Comparison of ENCODE assay signal across 2 cellular contexts in the genomic region with DNA sequence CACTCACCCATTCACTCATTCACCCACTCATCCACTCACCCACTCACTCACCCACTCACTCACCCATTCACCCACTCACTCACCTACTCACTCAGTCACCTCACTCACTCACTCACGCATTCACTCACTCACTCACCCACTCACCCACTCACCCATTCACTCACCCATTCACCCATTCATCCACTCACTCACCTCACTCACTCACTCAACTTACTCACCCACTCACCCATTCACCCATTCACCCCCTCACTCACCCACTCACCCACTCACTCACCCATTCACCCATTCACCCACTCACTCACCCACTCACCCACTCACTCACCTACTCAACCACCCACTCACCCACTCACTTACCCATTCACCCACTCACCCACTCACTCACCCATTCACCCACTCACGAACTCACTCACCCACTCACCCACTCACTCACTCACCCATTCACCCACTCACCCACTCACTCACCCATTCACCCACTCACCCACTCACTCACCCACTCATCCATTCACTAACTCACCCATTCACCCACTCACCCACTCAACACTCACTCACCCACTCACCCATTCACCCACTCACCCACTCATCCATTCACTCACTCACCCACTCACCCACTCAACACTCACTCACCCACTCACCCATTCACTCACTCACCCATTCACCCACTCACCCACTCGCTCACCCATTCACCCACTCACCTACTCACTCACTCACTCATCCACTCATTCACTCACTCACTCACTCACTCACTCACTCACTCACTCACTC.
A peak's percentile ranks its signal among the peaks of the same experiment; 100 is the strongest.
TF ChIP-seq lines count a peak whose summit lies in the region.

No MANE protein-coding gene starts in this region.

TF ChIP-seq in HEK293T, 16 proteins besides CTCF, POLR2A, EP300 and RAD21:
- TF ChIP-seq TARDBP (IDR thresholded peaks at IDR 0.05) (peak; percentile 89), FOXM1 (IDR thresholded peaks at IDR 0.05; ENCODE audit: borderline replicate concordance) (no peak)
TF ChIP-seq in HEK293T: peak in this region for 1.

TF ChIP-seq in H1, 55 proteins besides CTCF, POLR2A, EP300 and RAD21:
- TF ChIP-seq POU5F1 (IDR thresholded peaks at IDR 0.05; ENCODE audit: low read depth, low read length) (no peak), ASH2L (IDR thresholded peaks at IDR 0.05; ENCODE audit: low read length) (peak; percentile 91), GTF2F1 (IDR thresholded peaks at IDR 0.05; ENCODE audit: borderline replicate concordance, low read depth, low read length) (no peak)
- TF ChIP-seq, protein P1, sequence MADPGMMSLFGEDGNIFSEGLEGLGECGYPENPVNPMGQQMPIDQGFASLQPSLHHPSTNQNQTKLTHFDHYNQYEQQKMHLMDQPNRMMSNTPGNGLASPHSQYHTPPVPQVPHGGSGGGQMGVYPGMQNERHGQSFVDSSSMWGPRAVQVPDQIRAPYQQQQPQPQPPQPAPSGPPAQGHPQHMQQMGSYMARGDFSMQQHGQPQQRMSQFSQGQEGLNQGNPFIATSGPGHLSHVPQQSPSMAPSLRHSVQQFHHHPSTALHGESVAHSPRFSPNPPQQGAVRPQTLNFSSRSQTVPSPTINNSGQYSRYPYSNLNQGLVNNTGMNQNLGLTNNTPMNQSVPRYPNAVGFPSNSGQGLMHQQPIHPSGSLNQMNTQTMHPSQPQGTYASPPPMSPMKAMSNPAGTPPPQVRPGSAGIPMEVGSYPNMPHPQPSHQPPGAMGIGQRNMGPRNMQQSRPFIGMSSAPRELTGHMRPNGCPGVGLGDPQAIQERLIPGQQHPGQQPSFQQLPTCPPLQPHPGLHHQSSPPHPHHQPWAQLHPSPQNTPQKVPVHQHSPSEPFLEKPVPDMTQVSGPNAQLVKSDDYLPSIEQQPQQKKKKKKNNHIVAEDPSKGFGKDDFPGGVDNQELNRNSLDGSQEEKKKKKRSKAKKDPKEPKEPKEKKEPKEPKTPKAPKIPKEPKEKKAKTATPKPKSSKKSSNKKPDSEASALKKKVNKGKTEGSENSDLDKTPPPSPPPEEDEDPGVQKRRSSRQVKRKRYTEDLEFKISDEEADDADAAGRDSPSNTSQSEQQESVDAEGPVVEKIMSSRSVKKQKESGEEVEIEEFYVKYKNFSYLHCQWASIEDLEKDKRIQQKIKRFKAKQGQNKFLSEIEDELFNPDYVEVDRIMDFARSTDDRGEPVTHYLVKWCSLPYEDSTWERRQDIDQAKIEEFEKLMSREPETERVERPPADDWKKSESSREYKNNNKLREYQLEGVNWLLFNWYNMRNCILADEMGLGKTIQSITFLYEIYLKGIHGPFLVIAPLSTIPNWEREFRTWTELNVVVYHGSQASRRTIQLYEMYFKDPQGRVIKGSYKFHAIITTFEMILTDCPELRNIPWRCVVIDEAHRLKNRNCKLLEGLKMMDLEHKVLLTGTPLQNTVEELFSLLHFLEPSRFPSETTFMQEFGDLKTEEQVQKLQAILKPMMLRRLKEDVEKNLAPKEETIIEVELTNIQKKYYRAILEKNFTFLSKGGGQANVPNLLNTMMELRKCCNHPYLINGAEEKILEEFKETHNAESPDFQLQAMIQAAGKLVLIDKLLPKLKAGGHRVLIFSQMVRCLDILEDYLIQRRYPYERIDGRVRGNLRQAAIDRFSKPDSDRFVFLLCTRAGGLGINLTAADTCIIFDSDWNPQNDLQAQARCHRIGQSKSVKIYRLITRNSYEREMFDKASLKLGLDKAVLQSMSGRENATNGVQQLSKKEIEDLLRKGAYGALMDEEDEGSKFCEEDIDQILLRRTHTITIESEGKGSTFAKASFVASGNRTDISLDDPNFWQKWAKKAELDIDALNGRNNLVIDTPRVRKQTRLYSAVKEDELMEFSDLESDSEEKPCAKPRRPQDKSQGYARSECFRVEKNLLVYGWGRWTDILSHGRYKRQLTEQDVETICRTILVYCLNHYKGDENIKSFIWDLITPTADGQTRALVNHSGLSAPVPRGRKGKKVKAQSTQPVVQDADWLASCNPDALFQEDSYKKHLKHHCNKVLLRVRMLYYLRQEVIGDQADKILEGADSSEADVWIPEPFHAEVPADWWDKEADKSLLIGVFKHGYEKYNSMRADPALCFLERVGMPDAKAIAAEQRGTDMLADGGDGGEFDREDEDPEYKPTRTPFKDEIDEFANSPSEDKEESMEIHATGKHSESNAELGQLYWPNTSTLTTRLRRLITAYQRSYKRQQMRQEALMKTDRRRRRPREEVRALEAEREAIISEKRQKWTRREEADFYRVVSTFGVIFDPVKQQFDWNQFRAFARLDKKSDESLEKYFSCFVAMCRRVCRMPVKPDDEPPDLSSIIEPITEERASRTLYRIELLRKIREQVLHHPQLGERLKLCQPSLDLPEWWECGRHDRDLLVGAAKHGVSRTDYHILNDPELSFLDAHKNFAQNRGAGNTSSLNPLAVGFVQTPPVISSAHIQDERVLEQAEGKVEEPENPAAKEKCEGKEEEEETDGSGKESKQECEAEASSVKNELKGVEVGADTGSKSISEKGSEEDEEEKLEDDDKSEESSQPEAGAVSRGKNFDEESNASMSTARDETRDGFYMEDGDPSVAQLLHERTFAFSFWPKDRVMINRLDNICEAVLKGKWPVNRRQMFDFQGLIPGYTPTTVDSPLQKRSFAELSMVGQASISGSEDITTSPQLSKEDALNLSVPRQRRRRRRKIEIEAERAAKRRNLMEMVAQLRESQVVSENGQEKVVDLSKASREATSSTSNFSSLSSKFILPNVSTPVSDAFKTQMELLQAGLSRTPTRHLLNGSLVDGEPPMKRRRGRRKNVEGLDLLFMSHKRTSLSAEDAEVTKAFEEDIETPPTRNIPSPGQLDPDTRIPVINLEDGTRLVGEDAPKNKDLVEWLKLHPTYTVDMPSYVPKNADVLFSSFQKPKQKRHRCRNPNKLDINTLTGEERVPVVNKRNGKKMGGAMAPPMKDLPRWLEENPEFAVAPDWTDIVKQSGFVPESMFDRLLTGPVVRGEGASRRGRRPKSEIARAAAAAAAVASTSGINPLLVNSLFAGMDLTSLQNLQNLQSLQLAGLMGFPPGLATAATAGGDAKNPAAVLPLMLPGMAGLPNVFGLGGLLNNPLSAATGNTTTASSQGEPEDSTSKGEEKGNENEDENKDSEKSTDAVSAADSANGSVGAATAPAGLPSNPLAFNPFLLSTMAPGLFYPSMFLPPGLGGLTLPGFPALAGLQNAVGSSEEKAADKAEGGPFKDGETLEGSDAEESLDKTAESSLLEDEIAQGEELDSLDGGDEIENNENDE (IDR thresholded peaks at IDR 0.05; ENCODE audit: insufficient replicate concordance, low read length) = no peak
